ENCODE assay signal across 1 cellular context in genomic region chr5:41925555-41925946, GRCh38.
TF ChIP-seq lines count a peak whose summit lies in the region.

No MANE protein-coding gene starts in this region.

TF ChIP-seq in HepG2, 621 proteins besides CTCF, POLR2A, EP300 and RAD21:
- no peak for TF ChIP-seq TBL1XR1 (IDR thresholded peaks at IDR 0.05; ENCODE audit: borderline replicate concordance, low read length, partially characterized antibody)
- no peak for TF ChIP-seq YEATS2 (CRISPR knock-in tag; IDR thresholded peaks at IDR 0.05; ENCODE audit: borderline replicate concordance)
- no peak for TF ChIP-seq HNRNPLL (IDR thresholded peaks at IDR 0.05; ENCODE audit: low read depth, low read length, poor library complexity, severe bottlenecking)
- TF ChIP-seq TEAD3 (CRISPR knock-in tag; optimal IDR thresholded peaks at IDR 0.05; ENCODE audit: borderline replicate concordance) = peak; percentile 9
- TF ChIP-seq ZBTB39 (CRISPR knock-in tag; IDR thresholded peaks at IDR 0.05) = 0 out of 2 replicates have a peak, but pooled peaks have one; percentile 6
- no peak for TF ChIP-seq ZNF782 (CRISPR knock-in tag; IDR thresholded peaks at IDR 0.05; ENCODE audit: borderline replicate concordance)
- TF ChIP-seq, protein P1, sequence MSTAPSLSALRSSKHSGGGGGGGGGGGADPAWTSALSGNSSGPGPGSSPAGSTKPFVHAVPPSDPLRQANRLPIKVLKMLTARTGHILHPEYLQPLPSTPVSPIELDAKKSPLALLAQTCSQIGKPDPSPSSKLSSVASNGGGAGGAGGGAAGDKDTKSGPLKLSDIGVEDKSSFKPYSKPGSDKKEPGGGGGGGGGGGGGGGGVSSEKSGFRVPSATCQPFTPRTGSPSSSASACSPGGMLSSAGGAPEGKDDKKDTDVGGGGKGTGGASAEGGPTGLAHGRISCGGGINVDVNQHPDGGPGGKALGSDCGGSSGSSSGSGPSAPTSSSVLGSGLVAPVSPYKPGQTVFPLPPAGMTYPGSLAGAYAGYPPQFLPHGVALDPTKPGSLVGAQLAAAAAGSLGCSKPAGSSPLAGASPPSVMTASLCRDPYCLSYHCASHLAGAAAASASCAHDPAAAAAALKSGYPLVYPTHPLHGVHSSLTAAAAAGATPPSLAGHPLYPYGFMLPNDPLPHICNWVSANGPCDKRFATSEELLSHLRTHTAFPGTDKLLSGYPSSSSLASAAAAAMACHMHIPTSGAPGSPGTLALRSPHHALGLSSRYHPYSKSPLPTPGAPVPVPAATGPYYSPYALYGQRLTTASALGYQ (CRISPR knock-in tag; IDR thresholded peaks at IDR 0.05) = 0 out of 2 replicates have a peak, but pooled peaks have one; percentile 7
- no peak for TF ChIP-seq ZNF343 (CRISPR knock-in tag; IDR thresholded peaks at IDR 0.05)
- peak; percentile 6 for TF ChIP-seq ZFX (CRISPR knock-in tag; IDR thresholded peaks at IDR 0.05; ENCODE audit: low read depth)
- 0 out of 2 replicates have a peak, but pooled peaks have one; percentile 10 for TF ChIP-seq SAP130 (CRISPR knock-in tag; IDR thresholded peaks at IDR 0.05; ENCODE audit: low read depth)
- TF ChIP-seq, protein P2, sequence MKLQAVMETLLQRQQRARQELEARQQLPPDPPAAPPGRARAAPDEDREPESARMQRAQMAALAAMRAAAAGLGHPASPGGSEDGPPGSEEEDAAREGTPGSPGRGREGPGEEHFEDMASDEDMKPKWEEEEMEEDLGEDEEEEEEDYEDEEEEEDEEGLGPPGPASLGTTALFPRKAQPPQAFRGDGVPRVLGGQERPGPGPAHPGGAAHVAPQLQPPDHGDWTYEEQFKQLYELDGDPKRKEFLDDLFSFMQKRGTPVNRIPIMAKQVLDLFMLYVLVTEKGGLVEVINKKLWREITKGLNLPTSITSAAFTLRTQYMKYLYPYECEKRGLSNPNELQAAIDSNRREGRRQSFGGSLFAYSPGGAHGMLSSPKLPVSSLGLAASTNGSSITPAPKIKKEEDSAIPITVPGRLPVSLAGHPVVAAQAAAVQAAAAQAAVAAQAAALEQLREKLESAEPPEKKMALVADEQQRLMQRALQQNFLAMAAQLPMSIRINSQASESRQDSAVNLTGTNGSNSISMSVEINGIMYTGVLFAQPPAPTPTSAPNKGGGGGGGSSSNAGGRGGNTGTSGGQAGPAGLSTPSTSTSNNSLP (IDR thresholded peaks at IDR 0.05; ENCODE audit: low read depth, low read length) = no peak
- TF ChIP-seq AGO2 (optimal IDR thresholded peaks at IDR 0.05; ENCODE audit: low read depth, low read length) = peak; percentile 61
- peak; percentile 39; the same call in 1 of the 2 replicates for TF ChIP-seq ZNF687 (CRISPR knock-in tag; IDR thresholded peaks at IDR 0.05)
- TF ChIP-seq, protein P3, sequence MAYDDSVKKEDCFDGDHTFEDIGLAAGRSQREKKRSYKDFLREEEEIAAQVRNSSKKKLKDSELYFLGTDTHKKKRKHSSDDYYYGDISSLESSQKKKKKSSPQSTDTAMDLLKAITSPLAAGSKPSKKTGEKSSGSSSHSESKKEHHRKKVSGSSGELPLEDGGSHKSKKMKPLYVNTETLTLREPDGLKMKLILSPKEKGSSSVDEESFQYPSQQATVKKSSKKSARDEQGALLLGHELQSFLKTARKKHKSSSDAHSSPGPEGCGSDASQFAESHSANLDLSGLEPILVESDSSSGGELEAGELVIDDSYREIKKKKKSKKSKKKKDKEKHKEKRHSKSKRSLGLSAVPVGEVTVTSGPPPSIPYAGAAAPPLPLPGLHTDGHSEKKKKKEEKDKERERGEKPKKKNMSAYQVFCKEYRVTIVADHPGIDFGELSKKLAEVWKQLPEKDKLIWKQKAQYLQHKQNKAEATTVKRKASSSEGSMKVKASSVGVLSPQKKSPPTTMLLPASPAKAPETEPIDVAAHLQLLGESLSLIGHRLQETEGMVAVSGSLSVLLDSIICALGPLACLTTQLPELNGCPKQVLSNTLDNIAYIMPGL (CRISPR knock-in tag; IDR thresholded peaks at IDR 0.05; ENCODE audit: borderline replicate concordance in 1 of 2, low read depth in 1 of 2) = 0 out of 4 replicates have a peak, but pooled peaks of 1 of the 2 experiments have one; percentile 40
- TF ChIP-seq ETV5 (CRISPR knock-in tag; IDR thresholded peaks at IDR 0.05; ENCODE audit: borderline replicate concordance) = 0 out of 2 replicates have a peak, but pooled peaks have one; percentile 8
- TF ChIP-seq BRCA1 (CRISPR knock-in tag; IDR thresholded peaks at IDR 0.05) = no peak
- peak; percentile 53 for TF ChIP-seq ASH2L (IDR thresholded peaks at IDR 0.05; ENCODE audit: insufficient read length, low read depth, low read length)
- no peak for TF ChIP-seq SOX5 (CRISPR knock-in tag; IDR thresholded peaks at IDR 0.05; ENCODE audit: borderline replicate concordance)
- 0 out of 2 replicates have a peak, but pooled peaks have one; percentile 2 for TF ChIP-seq ZSCAN29 (CRISPR knock-in tag; conservative IDR thresholded peaks at IDR 0.05)
- TF ChIP-seq CREB3 (CRISPR knock-in tag; IDR thresholded peaks at IDR 0.05) = no peak
- TF ChIP-seq BCL6 (CRISPR knock-in tag; IDR thresholded peaks at IDR 0.05) = 0 out of 2 replicates have a peak, but pooled peaks have one; percentile 3
- TF ChIP-seq ZNF740 (CRISPR knock-in tag; IDR thresholded peaks at IDR 0.05) = no peak
TF ChIP-seq in HepG2: peak in this region for 12.
